25 cellular contexts compared by ENCODE assay signal in genomic region chr15:52317022-52317421, GRCh38.
"Had no signal": no experiment of that assay in that cellular context is flagged by ENCODE, and none has a peak within 500 bp of the region (broad histone marks: within the 10 kb centered on the region; RNA-seq: fewer than 3 reads in every experiment).

No MANE protein-coding gene starts in this region.

- H3K27me3 Mint-ChIP-seq: natural killer cell treated with Interleukin-12 subunit alpha and Interleukin-12 subunit beta and Interleukin-15 and Interleukin-18, amount 100 ng/mL, for 72 hours; stimulated activated naive B cell treated with anti-CD40 and anti-IgM and Interleukin-4, amounts not matched to agents 10 μg/mL and 1 μg/mL and 100 μg/mL, for 72 hours; stimulated activated naive CD8-positive, alpha-beta T cell treated with anti-CD3 and anti-CD28 coated beads, Interleukin-15, Interleukin-2, amounts not matched to agents 100 ng/mL and 50 ng/mL, for 24 hours had no signal

- H3K4me3 Mint-ChIP-seq: natural killer cell treated with Interleukin-12 subunit alpha and Interleukin-12 subunit beta and Interleukin-15 and Interleukin-18, amount 100 ng/mL, for 72 hours; nephron progenitor cell; neural crest cell; stimulated activated effector memory CD8-positive, alpha-beta T cell treated with anti-CD3 and anti-CD28 coated beads, Interleukin-12 subunit alpha, Interleukin-12 subunit beta, amount 100 ng/mL, for 72 hours; stimulated activated naive B cell treated with anti-CD40 and anti-IgM and Interleukin-4, amounts not matched to agents 10 μg/mL and 1 μg/mL and 100 μg/mL, for 72 hours; stimulated activated naive CD8-positive, alpha-beta T cell treated with anti-CD3 and anti-CD28 coated beads, Interleukin-15, Interleukin-2, amounts not matched to agents 100 ng/mL and 50 ng/mL, for 24 hours had no signal

- H3K9me3 ChIP-seq: neutrophil, pancreas, prostate gland, right lobe of liver, sigmoid colon, stomach, thoracic aorta, thyroid gland, tibial nerve, upper lobe of left lung, vagina had no signal

- ATAC-seq: natural killer cell treated with Interleukin-12 subunit alpha and Interleukin-12 subunit beta and Interleukin-15 and Interleukin-18, amount 100 ng/mL, for 72 hours; pancreas; right cardiac atrium; right lobe of liver; stimulated activated effector memory CD8-positive, alpha-beta T cell treated with anti-CD3 and anti-CD28 coated beads, Interleukin-12 subunit alpha, Interleukin-12 subunit beta, amount 100 ng/mL, for 72 hours; stimulated activated naive B cell treated with anti-CD40 and anti-IgM and Interleukin-4, amounts not matched to agents 10 μg/mL and 1 μg/mL and 100 μg/mL, for 72 hours had no signal

- H3K4me3 ChIP-seq: pancreas, prostate gland, right lobe of liver, sigmoid colon, stomach, thoracic aorta, thyroid gland, tibial nerve, upper lobe of left lung, vagina had no signal

- DNase-seq: nephron progenitor cell; pancreas; right cardiac atrium; right lobe of liver; sigmoid colon; small intestine; stimulated activated CD4-positive, alpha-beta T cell treated with anti-CD3 and anti-CD28 coated beads, Interleukin-15, amount 100 ng/mL, for 24 hours; stimulated activated CD4-positive, alpha-beta T cell treated with anti-CD3 and anti-CD28 coated beads, Interleukin-2, amount 100 ng/mL, for 24 hours; stimulated activated CD4-positive, alpha-beta T cell treated with anti-CD3 and anti-CD28 coated beads, Interleukin-2, amount 100 ng/mL, for 48 hours; stimulated activated CD4-positive, alpha-beta T cell treated with anti-CD3 and anti-CD28 coated beads, Interleukin-4, amount 100 ng/mL, for 24 hours; stimulated activated naive B cell treated with anti-CD40 and anti-IgM and Interleukin-4, amounts not matched to agents 10 μg/mL and 1 μg/mL and 100 μg/mL, for 72 hours; stimulated activated naive CD4-positive, alpha-beta T cell treated with Interleukin-2 at 50 U/mL for 16 hours; stomach; thyroid gland; upper lobe of left lung had no signal

- H3K27ac Mint-ChIP-seq: natural killer cell treated with Interleukin-12 subunit alpha and Interleukin-12 subunit beta and Interleukin-15 and Interleukin-18, amount 100 ng/mL, for 72 hours; nephron progenitor cell; stimulated activated effector memory CD8-positive, alpha-beta T cell treated with anti-CD3 and anti-CD28 coated beads, Interleukin-12 subunit alpha, Interleukin-12 subunit beta, amount 100 ng/mL, for 72 hours; stimulated activated naive B cell treated with anti-CD40 and anti-IgM and Interleukin-4, amounts not matched to agents 10 μg/mL and 1 μg/mL and 100 μg/mL, for 72 hours; stimulated activated naive CD8-positive, alpha-beta T cell treated with anti-CD3 and anti-CD28 coated beads, Interleukin-15, Interleukin-2, amounts not matched to agents 100 ng/mL and 50 ng/mL, for 24 hours had no signal

- H3K9me3 Mint-ChIP-seq: natural killer cell treated with Interleukin-12 subunit alpha and Interleukin-12 subunit beta and Interleukin-15 and Interleukin-18, amount 100 ng/mL, for 72 hours; nephron progenitor cell; neural crest cell; stimulated activated effector memory CD8-positive, alpha-beta T cell treated with anti-CD3 and anti-CD28 coated beads, Interleukin-12 subunit alpha, Interleukin-12 subunit beta, amount 100 ng/mL, for 72 hours; stimulated activated naive B cell treated with anti-CD40 and anti-IgM and Interleukin-4, amounts not matched to agents 10 μg/mL and 1 μg/mL and 100 μg/mL, for 72 hours; stimulated activated naive CD8-positive, alpha-beta T cell treated with anti-CD3 and anti-CD28 coated beads, Interleukin-15, Interleukin-2, amounts not matched to agents 100 ng/mL and 50 ng/mL, for 24 hours had no signal

- FAIRE-seq: pancreas, small intestine, urothelium cell line had no signal

- H3K27ac ChIP-seq: neutrophil, pancreas, prostate gland, right lobe of liver, sigmoid colon, stomach, thoracic aorta, thyroid gland, tibial nerve, upper lobe of left lung, vagina had no signal

- H3K4me1 ChIP-seq: pancreas, prostate gland, right lobe of liver, sigmoid colon, stomach, tibial nerve, vagina had no signal

- H3K4me1 Mint-ChIP-seq: nephron progenitor cell; stimulated activated effector memory CD8-positive, alpha-beta T cell treated with anti-CD3 and anti-CD28 coated beads, Interleukin-12 subunit alpha, Interleukin-12 subunit beta, amount 100 ng/mL, for 72 hours; stimulated activated naive B cell treated with anti-CD40 and anti-IgM and Interleukin-4, amounts not matched to agents 10 μg/mL and 1 μg/mL and 100 μg/mL, for 72 hours had no signal
